In the genomic region with DNA sequence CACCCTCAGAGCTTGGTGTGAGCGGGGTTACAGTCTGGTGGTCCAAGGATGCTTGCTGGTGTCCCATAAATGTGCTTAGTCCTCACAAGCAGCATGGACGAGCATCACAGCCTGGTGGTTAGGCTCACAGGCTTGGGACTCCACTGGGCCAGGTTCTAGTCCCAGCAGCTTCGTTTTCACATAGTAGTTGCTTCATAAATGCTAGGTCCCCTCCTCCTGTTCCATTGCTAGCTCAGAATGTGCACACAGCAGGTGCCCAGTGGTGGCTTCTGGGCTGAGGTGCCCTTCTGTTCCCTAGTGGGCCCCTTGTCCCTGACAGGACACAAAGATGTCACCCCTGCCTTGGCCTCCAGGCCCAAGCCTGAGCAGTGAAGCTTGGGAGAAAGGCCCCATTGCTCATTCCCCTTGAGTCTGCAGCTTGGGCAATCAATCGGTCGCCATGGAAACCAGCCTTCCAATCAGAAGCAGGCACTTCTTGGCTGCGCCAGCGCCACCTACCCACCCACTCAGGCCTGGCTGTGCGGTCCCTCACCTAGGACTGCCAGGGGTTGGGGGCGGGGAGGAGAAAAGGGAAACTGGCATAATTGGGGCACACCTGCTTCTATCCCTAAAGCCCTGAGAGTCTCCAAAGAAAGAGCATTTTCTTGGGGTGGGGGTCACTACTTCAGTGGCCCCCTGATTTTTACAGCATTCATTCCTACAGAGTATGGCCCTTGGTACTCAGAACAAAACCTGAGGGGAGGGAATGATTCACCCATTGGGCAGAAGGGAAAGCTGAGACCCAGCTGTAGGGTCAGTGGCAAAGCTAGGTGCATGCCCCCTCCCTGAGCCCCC, we compare ENCODE assay signal across 8 cellular contexts. TPM values are rescaled to one million over a fixed set of nuclear protein-coding genes. Genes with fewer than 3 reads are reported as not detected.
DNase-seq lines count a peak whose midpoint lies in the region; ATAC-seq, FAIRE-seq and TF ChIP-seq lines count a peak whose summit lies in the region.

No MANE protein-coding gene starts in this region.

- no peaks in the 10 kb centered on the region for H3K9me3 Mint-ChIP-seq in CD4-positive, alpha-beta T cell
- H3K9me3 Mint-ChIP-seq in astrocyte (ENCODE audit: unreplicated experiment), result no peaks in the 10 kb centered on the region
- H3K9me3 Mint-ChIP-seq in CD14-positive monocyte, result peaks cover 0 to 11% (median 2%) of the 10 kb centered on the region in 7 donors

- TF ChIP-seq POLR2A in H54 (IDR thresholded peaks at IDR 0.05; ENCODE audit: low read depth, low read length) (no peak), HepG2 (IDR thresholded peaks at IDR 0.05; ENCODE audit: insufficient read depth in 1 of 2, low read depth in 2 of 2, low read length in 2 of 2) (no peak)

- 14% methylated on average over 9 of the region's 9 CpGs for WGBS in HepG2 (ENCODE audit: low lambda C conversion rate)

- ATAC-seq in CD4-positive, alpha-beta T cell (ENCODE audit: poor library complexity), result peak; percentile 49
- ATAC-seq in HepG2, result peak; percentile 95
- ATAC-seq in HG02973 (IDR thresholded peaks at IDR 0.05; ENCODE audit: unreplicated experiment), result no peak
- no peak for ATAC-seq in HG03521 (IDR thresholded peaks at IDR 0.05; ENCODE audit: unreplicated experiment)

- peaks cover 54% of the 10 kb centered on the region for H3K27me3 ChIP-seq in CD4-positive, alpha-beta T cell (ENCODE audit: control insufficient read depth, insufficient read depth, low read length)
- peaks cover 11% of the 10 kb centered on the region for H3K27me3 ChIP-seq in astrocyte (ENCODE audit: insufficient read depth, low read length)
- H3K27me3 ChIP-seq in HepG2 (ENCODE audit: control insufficient read depth in 1 of 2, insufficient read depth in 2 of 2, low read length in 2 of 2), result peaks cover 1 to 3% of the 10 kb centered on the region in 2 experiments; a peak in 2 of 5 replicates

- H3K27ac ChIP-seq in CD4-positive, alpha-beta T cell (ENCODE audit: low read depth, low read length), result no peak overlapping the region
- H3K27ac ChIP-seq in astrocyte (ENCODE audit: low read depth, low read length) (no peak overlapping the region), HepG2 (ENCODE audit: extremely low read length, insufficient read depth, low read length) (no peak overlapping the region)

- H3K27me3 Mint-ChIP-seq in CD4-positive, alpha-beta T cell, result peaks cover 80% of the 10 kb centered on the region
- peaks cover 60% of the 10 kb centered on the region for H3K27me3 Mint-ChIP-seq in astrocyte (ENCODE audit: low read depth, unreplicated experiment)
- peaks cover 69 to 87% (median 70%) of the 10 kb centered on the region in 3 donors for H3K27me3 Mint-ChIP-seq in CD14-positive monocyte (ENCODE audit: low read depth in 3 of 3)

- FAIRE-seq in H54 (lab: Jason Lieb, UNC), result no peak
- FAIRE-seq in astrocyte (lab: Jason Lieb, UNC), result no peak
- peak; percentile 67 for FAIRE-seq in HepG2 (lab: Jason Lieb, UNC)

- H3K9me3 ChIP-seq in CD4-positive, alpha-beta T cell (ENCODE audit: control insufficient read depth, low read length), result no peaks in the 10 kb centered on the region
- H3K9me3 ChIP-seq in astrocyte (ENCODE audit: insufficient read depth, low read depth, low read length) (no peaks in the 10 kb centered on the region), HepG2 (ENCODE audit: low read length) (no peaks in the 10 kb centered on the region)

- TF ChIP-seq RAD21 in HepG2 (CRISPR knock-in tag; IDR thresholded peaks at IDR 0.05), result no peak

- H2AFZ ChIP-seq in astrocyte (ENCODE audit: low read depth, low read length) (no peak overlapping the region), HepG2 (ENCODE audit: low read length) (no peak overlapping the region)

- H3K4me1 ChIP-seq in astrocyte (ENCODE audit: insufficient read depth, low read length) (peaks cover 46% of the 10 kb centered on the region), HepG2 (ENCODE audit: insufficient read depth, low read length) (peaks cover 15% of the 10 kb centered on the region; the same call in 1 of the 2 replicates)

- H3K79me2 ChIP-seq in astrocyte (ENCODE audit: insufficient read depth, low read length) (no peaks in the 10 kb centered on the region), HepG2 (ENCODE audit: insufficient read depth, low read length) (no peaks in the 10 kb centered on the region)

- H3K4me1 Mint-ChIP-seq in CD4-positive, alpha-beta T cell (ENCODE audit: low read depth), result peaks cover 10% of the 10 kb centered on the region
- peaks cover 3% of the 10 kb centered on the region for H3K4me1 Mint-ChIP-seq in astrocyte (ENCODE audit: low read depth, unreplicated experiment)
- H3K4me1 Mint-ChIP-seq in CD14-positive monocyte, result peaks cover 11% of the 10 kb centered on the region

- BruUV-seq in HepG2 (replicated peaks; lab: Mats Ljungman, UMichigan), result no TSS peak

- in situ Hi-C loops in HepG2 (cut with HindIII; ENCODE audit: extremely low pct_ligation_motif_present, low pct_unique_long_range_greater_than_20kb), result no loop called here

- no peak overlapping the region for H3K4me3 ChIP-seq in astrocyte (ENCODE audit: insufficient read depth, low read depth, low read length)
- H3K4me3 ChIP-seq in HepG2 (replicated peaks in 1 of 3; ENCODE audit: insufficient read depth in 1 of 3, low read depth in 2 of 3, low read length in 3 of 3), result no peak overlapping the region

- no peak overlapping the region for H3K4me3 Mint-ChIP-seq in CD4-positive, alpha-beta T cell
- H3K4me3 Mint-ChIP-seq in astrocyte (ENCODE audit: unreplicated experiment), result no peak overlapping the region
- no peak overlapping the region for H3K4me3 Mint-ChIP-seq in CD14-positive monocyte

- no peaks in the 10 kb centered on the region for H3K36me3 Mint-ChIP-seq in CD4-positive, alpha-beta T cell (ENCODE audit: low read depth)
- peaks cover 2% of the 10 kb centered on the region for H3K36me3 Mint-ChIP-seq in astrocyte (ENCODE audit: low read depth, unreplicated experiment)
- peaks cover 0 to 9% of the 10 kb centered on the region in 2 donors for H3K36me3 Mint-ChIP-seq in CD14-positive monocyte

- H4K20me1 ChIP-seq in astrocyte (ENCODE audit: insufficient read depth, low read length) (no peaks in the 10 kb centered on the region), HepG2 (ENCODE audit: insufficient read depth, low read length) (no peaks in the 10 kb centered on the region)

- POLR2A ChIA-PET in CD4-positive, alpha-beta T cell (lab: Charles Lee), result no interaction called here
- POLR2A ChIA-PET in HepG2 (lab: Yijun Ruan, JAX), result no interaction called here

- CTCF ChIA-PET in CD4-positive, alpha-beta T cell (lab: Charles Lee), result no interaction called here
- CTCF ChIA-PET in HepG2 (lab: Yijun Ruan, JAX; ENCODE audit: low intra/inter-chr PET ratio, low total read pairs), result interaction anchor here (1.7 kb wide), 1 partner anchor 14 kb away, joined by 6 read pairs; no protein-coding TSS in a partner anchor

- H3K4me2 ChIP-seq in astrocyte (ENCODE audit: low read length) (peak overlapping the region; percentile 34), HepG2 (ENCODE audit: low read depth, low read length) (no peak overlapping the region)

- H3K9ac ChIP-seq in astrocyte (ENCODE audit: low read length) (no peak overlapping the region), HepG2 (ENCODE audit: insufficient read depth, low read depth, low read length) (no peak overlapping the region)

- no peak for DNase-seq in CD4-positive, alpha-beta T cell
- DNase-seq in H54 (ENCODE audit: insufficient read length, low spot score) (peak; percentile 71), NOMO-1 treated with dmso at 0.1 percent for 144 hours (lab: John Stamatoyannopoulos, UW; ENCODE audit: unreplicated experiment) (peak; percentile 77), astrocyte (ENCODE audit: low read depth) (peak; percentile 86), HepG2 (ENCODE audit: low spot score) (peak; percentile 88), CD14-positive monocyte (ENCODE audit: low spot score) (no peak)

- intact Hi-C loops in CD4-positive, alpha-beta T cell (cut with DNase I, micrococcal nuclease), result no loop called here
- intact Hi-C loops in HepG2 (cut with micrococcal nuclease; ENCODE audit: unreplicated experiment), result no loop called here
- intact Hi-C loops in CD14-positive monocyte (cut with micrococcal nuclease), result loop anchor here in 1 of 2 donors (10.0 kb wide), 1 partner anchor 54 kb away; no protein-coding TSS in a partner anchor

- TF ChIP-seq EP300 in HepG2 (IDR thresholded peaks at IDR 0.05; ENCODE audit: low read depth in 2 of 2, low read length in 2 of 2) (no peak), HepG2 (CRISPR knock-in tag; IDR thresholded peaks at IDR 0.05; ENCODE audit: borderline replicate concordance) (no peak)

- no peaks in the 10 kb centered on the region for H3K36me3 ChIP-seq in astrocyte (ENCODE audit: insufficient read depth, low read length)
- no peaks in the 10 kb centered on the region for H3K36me3 ChIP-seq in HepG2 (replicated peaks in 1 of 2; ENCODE audit: control insufficient read depth in 1 of 2, insufficient read depth in 2 of 2, low read length in 2 of 2)

- TF ChIP-seq CTCF in CD4-positive, alpha-beta T cell (IDR thresholded peaks at IDR 0.05), result no peak
- TF ChIP-seq CTCF in astrocyte (IDR thresholded peaks at IDR 0.05; ENCODE audit: insufficient read depth, low read depth, low read length) (peak; percentile 21), HepG2 (CRISPR knock-in tag; IDR thresholded peaks at IDR 0.05) (peak; percentile 70), CD14-positive monocyte (IDR thresholded peaks at IDR 0.05) (no peak)

- H3K27ac Mint-ChIP-seq in CD4-positive, alpha-beta T cell, result no peak overlapping the region
- peak overlapping the region; percentile 90 for H3K27ac Mint-ChIP-seq in astrocyte (ENCODE audit: unreplicated experiment)
- no peak overlapping the region for H3K27ac Mint-ChIP-seq in CD14-positive monocyte

RNA-seq across cellular contexts. Expression of a gene that starts 48.1 kb away (rescaled TPM):
- 100 to 1,000 TPM; 134 to 138 TPM for total RNA-seq in CD4-positive, alpha-beta T cell
- not detected in 2 replicates for total RNA-seq in astrocyte
- total RNA-seq in HepG2 (2016; rRNA removed; fragmentation: Illumina TruSeq; extraction: Trizol), result not detected in 2 replicates
- total RNA-seq in HepG2 (2016; cell fraction: cytosol; rRNA removed; fragmentation: Illumina TruSeq; extraction: Trizol; ENCODE audit: low read depth), result not detected in 2 replicates
- not detected in 2 replicates for total RNA-seq in HepG2 (2016; cell fraction: insoluble cytoplasmic fraction; rRNA removed; fragmentation: Illumina TruSeq; extraction: Trizol)
- total RNA-seq in HepG2 (2016; cell fraction: membrane; rRNA removed; fragmentation: Illumina TruSeq; extraction: Trizol), result not detected in 2 replicates
- total RNA-seq in HepG2 (2016; cell fraction: nucleus; rRNA removed; fragmentation: Illumina TruSeq; extraction: Trizol), result not detected in 2 replicates
- not detected in 2 replicates for polyA plus RNA-seq in HepG2 (2011; rRNA removed)
- 0.01 and 0.03 TPM in 2 replicates for polyA plus RNA-seq in HepG2 (2011; cell fraction: cytosol; rRNA removed)
- 0.05 and 0.11 TPM in 2 replicates for polyA plus RNA-seq in HepG2 (2011; cell fraction: nucleus; rRNA removed)
- polyA plus RNA-seq in HepG2 (2012), result not detected in 2 replicates
- polyA plus RNA-seq in HepG2 (2016; cell fraction: cytosol; fragmentation: Illumina TruSeq; extraction: Trizol; ENCODE audit: low read depth), result not detected in 2 replicates
- not detected in 2 replicates for polyA plus RNA-seq in HepG2 (2016; cell fraction: insoluble cytoplasmic fraction; fragmentation: Illumina TruSeq; extraction: Trizol; ENCODE audit: low read depth)
- polyA plus RNA-seq in HepG2 (2016; cell fraction: membrane; fragmentation: Illumina TruSeq; extraction: Trizol; ENCODE audit: low read depth), result not detected in 2 replicates
- not detected in 2 replicates for polyA plus RNA-seq in HepG2 (2016; cell fraction: nucleus; fragmentation: Illumina TruSeq; extraction: Trizol; ENCODE audit: insufficient read depth, low read depth)
- not detected in 2 replicates for polyA minus RNA-seq in HepG2 (2011; rRNA and poly(A)+ RNA removed; ENCODE audit: low replicate concordance)
- not detected in 2 replicates for polyA minus RNA-seq in HepG2 (2011; cell fraction: cytosol; rRNA and poly(A)+ RNA removed)
- not detected in 2 replicates for polyA minus RNA-seq in HepG2 (2011; cell fraction: nucleus; rRNA and poly(A)+ RNA removed)
- polyA plus RNA-seq in CD14-positive monocyte, result 10 to 100 TPM; 51.0 to 70.0 TPM

Comparison
In these comparisons a context has a peak if more than half of its experiments do, and no peak if none do; other contexts are left out.
1. ATAC-seq: peak in CD4-positive, alpha-beta T cell (single experiment) and HepG2 (single experiment); none in HG02973 (single experiment) and HG03521 (single experiment).
2. DNase-seq: peak in H54 (single experiment), NOMO-1 treated with dmso at 0.1 percent for 144 hours (single experiment), astrocyte (single experiment) and HepG2 (single experiment); none in CD4-positive, alpha-beta T cell (0 of 10) and CD14-positive monocyte (single experiment).
3. CTCF ChIP-seq: peak in astrocyte (single experiment) and HepG2 (single experiment); none in CD4-positive, alpha-beta T cell (single experiment) and CD14-positive monocyte (single experiment).
4. RNA of a gene that starts 48.1 kb away (total RNA-seq): 134 to 138 TPM in CD4-positive, alpha-beta T cell; not detected in astrocyte and not detected in HepG2; every median in the first group is over 100 times any median in the second.